6 cellular contexts compared by ENCODE assay signal in the genomic region with DNA sequence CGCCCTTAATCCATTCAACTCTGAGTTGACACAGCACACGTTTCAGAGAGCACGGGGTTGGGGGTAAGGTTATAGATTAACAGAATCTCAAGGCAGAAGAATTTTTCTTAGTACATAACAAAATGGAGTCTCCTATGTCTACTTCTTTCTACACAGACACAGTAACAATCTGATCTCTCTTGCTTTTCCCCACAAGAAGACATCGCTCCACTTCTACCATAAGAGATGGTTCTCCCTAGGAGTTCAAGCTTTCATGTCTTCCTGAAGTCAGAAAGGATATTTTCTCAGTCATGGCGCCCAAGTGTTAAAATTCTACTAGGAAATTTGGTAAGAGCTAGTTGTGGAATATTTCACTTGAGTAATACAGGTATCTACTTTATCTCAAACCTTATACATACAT. TPM values are rescaled to one million over a fixed set of nuclear protein-coding genes. Genes with fewer than 3 reads are reported as not detected.
DNase-seq lines count a peak whose midpoint lies in the region; ATAC-seq and TF ChIP-seq lines count a peak whose summit lies in the region.
"Not testable (repeated sequence)": the region's sequence is repeated elsewhere in the genome, so short reads cannot be mapped to it uniquely, and the experiment has no call there.

No MANE protein-coding gene starts in this region.

- not testable (repeated sequence) for H3K4me3 Mint-ChIP-seq in Caco-2 (ENCODE audit: unreplicated experiment); type B pancreatic cell

- not testable (repeated sequence) for H3K18ac ChIP-seq in mesendoderm (ENCODE audit: low read length)

- H3K4me1 ChIP-seq in Caco-2; HCT116 (ENCODE audit: control insufficient read depth in 1 of 2, insufficient read depth in 2 of 2, low read length in 2 of 2); HUES6 (ENCODE audit: control insufficient read depth, insufficient read depth, low read length); mesendoderm (ENCODE audit: control insufficient read depth, low read depth, low read length): not testable (repeated sequence)

- H3K36me3 Mint-ChIP-seq in Caco-2 (ENCODE audit: insufficient read depth, unreplicated experiment); type B pancreatic cell: not testable (repeated sequence)

- not testable (repeated sequence) for TF ChIP-seq CTCF in Caco-2 (IDR thresholded peaks at IDR 0.05; ENCODE audit: insufficient read depth in 1 of 2, low read depth in 1 of 2, low read length in 1 of 2, severe bottlenecking in 1 of 2, unreplicated experiment in 1 of 2); HCT116 (IDR thresholded peaks at IDR 0.05 in 2 of 3, conservative IDR thresholded peaks at IDR 0.05 in 1 of 3; ENCODE audit: borderline replicate concordance in 1 of 3, insufficient read depth in 1 of 3, low read depth in 2 of 3, low read length in 2 of 3); type B pancreatic cell (conservative IDR thresholded peaks at IDR 0.05)

- H3K4me3 ChIP-seq in Caco-2 (ENCODE audit: low read depth, low read length); HCT116 (replicated peaks in 1 of 2; ENCODE audit: low read depth in 1 of 2, low read length in 2 of 2); HUES6 (ENCODE audit: low read depth, low read length); mesendoderm (ENCODE audit: low read length): not testable (repeated sequence)

- not testable (repeated sequence) for H3K4me1 Mint-ChIP-seq in Caco-2 (ENCODE audit: low read depth, unreplicated experiment); type B pancreatic cell (ENCODE audit: unreplicated experiment)

- not testable (repeated sequence) for H3K56ac ChIP-seq in mesendoderm (ENCODE audit: low read length)

- H3K27ac ChIP-seq in HCT116 (ENCODE audit: low read depth, low read length); mesendoderm (ENCODE audit: low read depth, low read length): not testable (repeated sequence)
- H3K27ac ChIP-seq in HUES6 (ENCODE audit: low read depth, low read length): peak overlapping the region; percentile 61; the same call in 1 of the 2 replicates
- peak overlapping the region; percentile 79 for H3K27ac ChIP-seq in epithelial cell of prostate

- H3K4ac ChIP-seq in mesendoderm (ENCODE audit: low read depth, low read length): not testable (repeated sequence)

- H3K9me3 ChIP-seq in Caco-2: peaks cover 11% of the 10 kb centered on the region; the same call in 1 of the 2 replicates
- H3K9me3 ChIP-seq in HCT116 (ENCODE audit: control insufficient read depth in 1 of 2, insufficient read depth in 1 of 2, low read depth in 1 of 2, low read length in 2 of 2): not testable (repeated sequence)
- H3K9me3 ChIP-seq in HUES6 (ENCODE audit: control insufficient read depth, insufficient read depth, low read depth, low read length): peaks cover 22% of the 10 kb centered on the region

- POLR2A ChIA-PET in Caco-2 (lab: Charles Lee); HCT116 (lab: Charles Lee): not testable (repeated sequence)

- RAD21 ChIA-PET in HCT116 (lab: Charles Lee; ENCODE audit: low non-redundant PET in 1 of 2, low total read pairs in 2 of 2, uncharacterized antibody in 2 of 2, unreplicated experiment in 2 of 2): not testable (repeated sequence)

- H3K79me1 ChIP-seq in mesendoderm (ENCODE audit: low read length): not testable (repeated sequence)

- not testable (repeated sequence) for H4K5ac ChIP-seq in mesendoderm (ENCODE audit: low read length)

- DNase-seq in Caco-2; HCT116 (ENCODE audit: low read depth, low spot score); epithelial cell of prostate (ENCODE audit: low read depth, low spot score); type B pancreatic cell (ENCODE audit: extremely low spot score, unreplicated experiment): not testable (repeated sequence)
- peak; percentile 1 for DNase-seq in mesendoderm

- not testable (repeated sequence) for TF ChIP-seq POLR2A in HCT116 (IDR thresholded peaks at IDR 0.05; ENCODE audit: borderline replicate concordance, extremely low read depth, insufficient read depth, insufficient read length)

- not testable (repeated sequence) for H3K36me3 ChIP-seq in Caco-2 (ENCODE audit: control insufficient read depth, insufficient read depth, low read length); HCT116 (ENCODE audit: control insufficient read depth in 1 of 2, insufficient read depth in 2 of 2, low read length in 2 of 2); HUES6 (ENCODE audit: control insufficient read depth, insufficient read depth, low read length); mesendoderm (ENCODE audit: control insufficient read depth, insufficient read depth, low read length)

- H3K27me3 Mint-ChIP-seq in Caco-2 (ENCODE audit: insufficient read depth, unreplicated experiment): not testable (repeated sequence)
- H3K27me3 Mint-ChIP-seq in type B pancreatic cell: peaks cover 31% of the 10 kb centered on the region

- H3K9ac ChIP-seq in HCT116 (ENCODE audit: low read length); mesendoderm (ENCODE audit: low read length): not testable (repeated sequence)
- peak overlapping the region; percentile 34 for H3K9ac ChIP-seq in HUES6 (ENCODE audit: low read length)

- H2AFZ ChIP-seq in HCT116 (ENCODE audit: low read depth, low read length, poor library complexity, severe bottlenecking): peak overlapping the region; percentile 45

- not testable (repeated sequence) for TF ChIP-seq RAD21 in HCT116 (IDR thresholded peaks at IDR 0.05; ENCODE audit: low read depth)

- not testable (repeated sequence) for ATAC-seq in HCT116

- not testable (repeated sequence) for BruUV-seq in Caco-2 (replicated peaks; lab: Mats Ljungman, UMichigan); HCT116 (replicated peaks; lab: Mats Ljungman, UMichigan)

- H2BK120ac ChIP-seq in mesendoderm (ENCODE audit: low read depth, low read length): not testable (repeated sequence)

- not testable (repeated sequence) for H2BK15ac ChIP-seq in mesendoderm (replicated peaks; ENCODE audit: low read depth)

- intact Hi-C loops in Caco-2 (cut with micrococcal nuclease; ENCODE audit: unreplicated experiment); HCT116 (cut with micrococcal nuclease): not testable (repeated sequence)

- peaks cover 32% of the 10 kb centered on the region for H3K9me3 Mint-ChIP-seq in Caco-2 (ENCODE audit: unreplicated experiment)
- H3K9me3 Mint-ChIP-seq in type B pancreatic cell: peaks cover 15% of the 10 kb centered on the region

- not testable (repeated sequence) for H2BK5ac ChIP-seq in mesendoderm (ENCODE audit: low read length)

- H3K27ac Mint-ChIP-seq in Caco-2 (ENCODE audit: unreplicated experiment): peak overlapping the region; percentile 21
- peak overlapping the region; percentile 45 for H3K27ac Mint-ChIP-seq in type B pancreatic cell

- no CpG with 5 or more reads among the region's 5 CpGs for WGBS in mesendoderm (ENCODE audit: extremely low coverage, insufficient coverage, low lambda C conversion rate)

- not testable (repeated sequence) for H3K79me2 ChIP-seq in HCT116 (ENCODE audit: insufficient read depth, low read length); mesendoderm (ENCODE audit: control insufficient read depth, insufficient read depth, low read length)

- H3K27me3 ChIP-seq in Caco-2 (replicated peaks; ENCODE audit: control insufficient read depth, insufficient read depth, low read length); HCT116 (ENCODE audit: insufficient read depth, low read length); HUES6 (ENCODE audit: control insufficient read depth, insufficient read depth, low read length); mesendoderm (ENCODE audit: insufficient read depth, low read length, poor library complexity): not testable (repeated sequence)

- not testable (repeated sequence) for H3K4me2 ChIP-seq in HCT116 (ENCODE audit: low read length); mesendoderm (ENCODE audit: low read length)

- H2AK5ac ChIP-seq in mesendoderm (ENCODE audit: low read length): not testable (repeated sequence)

- CTCF ChIA-PET in Caco-2 (lab: Charles Lee); HCT116 (lab: Charles Lee): not testable (repeated sequence)

- not testable (repeated sequence) for H3K23ac ChIP-seq in mesendoderm (ENCODE audit: low read length)

- H4K20me1 ChIP-seq in HCT116 (ENCODE audit: insufficient read depth): not testable (repeated sequence)

- H3K9me2 ChIP-seq in HCT116 (ENCODE audit: insufficient read depth): not testable (repeated sequence)

- not testable (repeated sequence) for H4K8ac ChIP-seq in mesendoderm (ENCODE audit: low read depth, low read length)

RNA-seq across cellular contexts. Expression of a gene that starts 32.7 kb away (rescaled TPM):
- 15.3 and 15.9 TPM in 2 replicates for total RNA-seq in Caco-2 (2022)
- 24.6 TPM for total RNA-seq in HCT116 (2021; ENCODE audit: unreplicated experiment)
- 14.8 and 18.4 TPM in 2 replicates for polyA plus RNA-seq in HCT116 (2012)
- 21.8 TPM for polyA plus RNA-seq in mesendoderm (2013, experiment 1 of 2)
- 21.7 TPM for polyA plus RNA-seq in mesendoderm (2013, experiment 2 of 2)
- total RNA-seq in type B pancreatic cell (ENCODE audit: low replicate concordance): 13.6 and 14.1 TPM in 2 replicates

RNA-seq across cellular contexts. Expression of a gene that starts 32.9 kb away (rescaled TPM):
- total RNA-seq in Caco-2 (2022) (33.0 and 35.2 TPM in 2 replicates), HCT116 (2021; ENCODE audit: unreplicated experiment) (32.4 TPM), type B pancreatic cell (ENCODE audit: low replicate concordance) (52.0 and 55.0 TPM in 2 replicates)
- 28.7 and 33.3 TPM in 2 replicates for polyA plus RNA-seq in HCT116 (2012)
- 29.4 TPM for polyA plus RNA-seq in mesendoderm (2013, experiment 1 of 2)
- 28.9 TPM for polyA plus RNA-seq in mesendoderm (2013, experiment 2 of 2)
